ENCODE assay signal across 10 cellular contexts in genomic region chr4:45662996-45663395, GRCh38.
DNase-seq lines count a peak whose midpoint lies in the region; TF ChIP-seq lines count a peak whose summit lies in the region.
"Had no signal": no experiment of that assay in that cellular context is flagged by ENCODE, and none has a peak within 500 bp of the region (broad histone marks: within the 10 kb centered on the region; RNA-seq: fewer than 3 reads in every experiment).

No MANE protein-coding gene starts in this region.

- H3K27ac ChIP-seq in neural progenitor cell: no peak overlapping the region

- no peaks in the 10 kb centered on the region for H3K79me2 ChIP-seq in neural progenitor cell (ENCODE audit: low read depth)

- no peaks in the 10 kb centered on the region for H3K4me1 Mint-ChIP-seq in HFFc6 (ENCODE audit: low read depth)
- peaks cover 29% of the 10 kb centered on the region for H3K4me1 Mint-ChIP-seq in neural progenitor cell

- H2AFZ ChIP-seq in neural progenitor cell (replicated peaks): no peak overlapping the region

- no peaks in the 10 kb centered on the region for H3K36me3 ChIP-seq in neural progenitor cell

- H4K20me1 ChIP-seq in neural progenitor cell (ENCODE audit: low read depth): no peaks in the 10 kb centered on the region

- no peaks in the 10 kb centered on the region for H3K27me3 Mint-ChIP-seq in HFFc6 (ENCODE audit: insufficient read depth)
- H3K27me3 Mint-ChIP-seq in neural progenitor cell (ENCODE audit: insufficient read depth, low read depth): peaks cover 2% of the 10 kb centered on the region

- H3K9me3 Mint-ChIP-seq in HFFc6 (peaks cover 28% of the 10 kb centered on the region), neural progenitor cell (no peaks in the 10 kb centered on the region)

- H3K27me3 ChIP-seq in neural progenitor cell: no peaks in the 10 kb centered on the region

- no peak overlapping the region for H3K9ac ChIP-seq in neural progenitor cell

- DNase-seq in HFFc6: peak; percentile 4
- peak; percentile 5 for DNase-seq in NCI-H69 (lab: John Stamatoyannopoulos, UW)
- peak; percentile 15 for DNase-seq in fibroblast of peridontal ligament (ENCODE audit: extremely low read depth)
- peak; percentile 13 for DNase-seq in neural progenitor cell (ENCODE audit: low spot score)
- DNase-seq in NCI-H526 treated with DMSO at 0.1 percent for 48 hours (lab: John Stamatoyannopoulos, UW): no peak
- no peak for DNase-seq in OCI-M2 (lab: John Stamatoyannopoulos, UW; ENCODE audit: unreplicated experiment)
- no peak for DNase-seq in germinal center (ENCODE audit: low spot score)
- DNase-seq in activated effector memory CD4-positive, alpha-beta T cell treated with anti-CD3 and anti-CD28 coated beads, Interleukin-2, amount 50 U/mL, for 16 hours: no peak
- DNase-seq: activated T-cell treated with anti-CD3 and anti-CD28 coated beads, Interleukin-2, amount 50 U/mL, for 72 hours had no signal

- peaks cover 6% of the 10 kb centered on the region for H3K4me1 ChIP-seq in neural progenitor cell

- H3K36me3 Mint-ChIP-seq in HFFc6 (ENCODE audit: low read depth) (no peaks in the 10 kb centered on the region; the same call in 1 of the 2 replicates), neural progenitor cell (no peaks in the 10 kb centered on the region)

- H3K4me3 ChIP-seq in neural progenitor cell: no peak overlapping the region

- H3K9me3 ChIP-seq in neural progenitor cell (ENCODE audit: low read depth): no peaks in the 10 kb centered on the region

- TF ChIP-seq CTCF in HFFc6 (IDR thresholded peaks at IDR 0.05): no peak
- no peak for TF ChIP-seq CTCF in neural progenitor cell (IDR thresholded peaks at IDR 0.05)

- H3K27ac Mint-ChIP-seq in HFFc6 (no peak overlapping the region), neural progenitor cell (peak overlapping the region; percentile 96)
- H3K27ac Mint-ChIP-seq: activated T-cell treated with anti-CD3 and anti-CD28 coated beads, Interleukin-2, amount 50 U/mL, for 72 hours; T-helper 1 cell treated with Interleukin-12 subunit alpha and Interleukin-12 subunit beta and Interleukin-4 antibody, amounts not matched to agents 30 μg/mL and 1 μg/mL, for 36 hours had no signal

- no peak overlapping the region for H3K4me3 Mint-ChIP-seq in HFFc6
- H3K4me3 Mint-ChIP-seq in neural progenitor cell: peak overlapping the region; percentile 44
- H3K4me3 Mint-ChIP-seq: activated T-cell treated with anti-CD3 and anti-CD28 coated beads, Interleukin-2, amount 50 U/mL, for 72 hours; T-helper 1 cell treated with Interleukin-12 subunit alpha and Interleukin-12 subunit beta and Interleukin-4 antibody, amounts not matched to agents 30 μg/mL and 1 μg/mL, for 36 hours had no signal

- no peak overlapping the region for H3K4me2 ChIP-seq in neural progenitor cell

- H3F3A ChIP-seq in neural progenitor cell (ENCODE audit: low read depth): no peaks in the 10 kb centered on the region

Comparison
In these comparisons a context has a peak if more than half of its experiments do, and no peak if none do; other contexts are left out.
1. DNase-seq: peak in HFFc6 (single experiment), NCI-H69 (single experiment), fibroblast of peridontal ligament (single experiment) and neural progenitor cell (single experiment); none in NCI-H526 treated with DMSO at 0.1 percent for 48 hours (single experiment), OCI-M2 (single experiment), germinal center (single experiment) and activated effector memory CD4-positive, alpha-beta T cell treated with anti-CD3 and anti-CD28 coated beads, Interleukin-2, amount 50 U/mL, for 16 hours (single experiment).